ENCODE assay signal across 8 cellular contexts in the genomic region with DNA sequence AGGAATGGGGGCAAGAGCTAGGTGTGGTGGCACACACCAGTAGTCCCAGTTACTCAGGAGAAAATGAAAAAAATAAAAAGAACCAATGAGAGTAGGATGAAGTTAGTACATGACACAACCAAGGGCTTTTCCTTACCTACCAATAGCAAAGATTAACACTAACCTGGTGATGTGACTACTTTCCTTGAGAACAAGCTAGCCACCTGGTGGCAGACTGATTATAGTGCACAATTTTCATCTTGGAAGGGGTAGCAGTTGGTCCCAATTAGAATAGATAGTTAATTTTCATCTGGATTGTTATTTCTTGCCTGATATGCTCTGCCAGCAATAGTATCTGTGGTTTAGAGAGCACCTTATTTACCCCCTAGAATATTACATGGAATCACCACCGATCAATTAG.
DNase-seq lines count a peak whose midpoint lies in the region; ATAC-seq, FAIRE-seq and TF ChIP-seq lines count a peak whose summit lies in the region.
"Had no signal": no experiment of that assay in that cellular context is flagged by ENCODE, and none has a peak within 500 bp of the region (broad histone marks: within the 10 kb centered on the region; RNA-seq: fewer than 3 reads in every experiment).

No MANE protein-coding gene starts in this region.

- intact Hi-C loops in left ventricle myocardium superior (cut with micrococcal nuclease): no loop called here

- H3K4me3 ChIP-seq in SK-N-SH (ENCODE audit: low read depth in 2 of 2, low read length in 1 of 2): no peak overlapping the region
- H3K4me3 ChIP-seq in mesendoderm (ENCODE audit: low read length): no peak overlapping the region
- no peak overlapping the region for H3K4me3 ChIP-seq in Peyer's patch
- H3K4me3 ChIP-seq: esophagus muscularis mucosa had no signal

- FAIRE-seq in GM12891 (lab: Jason Lieb, UNC): no peak

- no peaks in the 10 kb centered on the region for H3K36me3 ChIP-seq in SK-N-SH (replicated peaks in 1 of 2; ENCODE audit: control insufficient read depth in 1 of 2, insufficient read depth in 2 of 2, low read length in 1 of 2)
- H3K36me3 ChIP-seq in mesendoderm (ENCODE audit: control insufficient read depth, insufficient read depth, low read length): no peaks in the 10 kb centered on the region
- no peaks in the 10 kb centered on the region for H3K36me3 ChIP-seq in Peyer's patch
- H3K36me3 ChIP-seq: esophagus muscularis mucosa had no signal

- H3K18ac ChIP-seq in mesendoderm (ENCODE audit: low read length): no peak overlapping the region

- 8% methylated on average over 1 of the region's 1 CpG for WGBS in SK-N-SH (ENCODE audit: low lambda C conversion rate)
- WGBS in mesendoderm (ENCODE audit: extremely low coverage, insufficient coverage, low lambda C conversion rate): no CpG with 5 or more reads among the region's 1 CpG

- no peaks in the 10 kb centered on the region for H4K20me1 ChIP-seq in SK-N-SH (ENCODE audit: insufficient read depth)

- no peak overlapping the region for H2BK5ac ChIP-seq in mesendoderm (ENCODE audit: low read length)

- H3K4me1 ChIP-seq in SK-N-SH (ENCODE audit: control insufficient read depth in 1 of 2, insufficient read depth in 2 of 2, low read depth in 1 of 2, low read length in 1 of 2) (no peaks in the 10 kb centered on the region), mesendoderm (ENCODE audit: control insufficient read depth, low read depth, low read length) (no peaks in the 10 kb centered on the region), Peyer's patch (no peaks in the 10 kb centered on the region)
- H3K4me1 ChIP-seq: esophagus muscularis mucosa had no signal

- H4K5ac ChIP-seq in mesendoderm (ENCODE audit: low read length): no peak overlapping the region

- no peak overlapping the region for H2BK120ac ChIP-seq in mesendoderm (ENCODE audit: low read depth, low read length)

- H3K79me1 ChIP-seq in mesendoderm (ENCODE audit: low read length): no peaks in the 10 kb centered on the region

- H3K56ac ChIP-seq in mesendoderm (ENCODE audit: low read length): no peak overlapping the region

- no peak for TF ChIP-seq POLR2A in GM12891 (IDR thresholded peaks at IDR 0.05; ENCODE audit: low read depth, low read length)
- TF ChIP-seq POLR2A in Peyer's patch (IDR thresholded peaks at IDR 0.05): no peak

- TF ChIP-seq CTCF in SK-N-SH (IDR thresholded peaks at IDR 0.05) (peak; percentile 62), Peyer's patch (IDR thresholded peaks at IDR 0.05) (no peak)

- H3K9me2 ChIP-seq in SK-N-SH: no peaks in the 10 kb centered on the region

- no peak overlapping the region for H3K23ac ChIP-seq in mesendoderm (ENCODE audit: low read length)

- H2AK5ac ChIP-seq in mesendoderm (ENCODE audit: low read length): no peak overlapping the region

- TF ChIP-seq EP300 in SK-N-SH (IDR thresholded peaks at IDR 0.05; ENCODE audit: borderline replicate concordance in 1 of 2, low read depth in 1 of 2, low read length in 1 of 2): no peak

- CTCF ChIA-PET in SK-N-SH (lab: Yijun Ruan, JAX): interaction anchor here (1.3 kb wide), 1 partner anchor 21 kb away, joined by 3 read pairs; no protein-coding TSS in a partner anchor

- DNase-seq in GM12891 (ENCODE audit: insufficient read length, low spot score): peak; percentile 2
- peak; percentile 10 for DNase-seq in SK-N-SH
- peak; percentile 64 for DNase-seq in mesendoderm
- DNase-seq in Peyer's patch: no peak
- DNase-seq in T-helper 2 cell: no peak
- DNase-seq in left ventricle myocardium superior: no peak

- ATAC-seq in HG02981 (IDR thresholded peaks at IDR 0.05; ENCODE audit: unreplicated experiment) (peak; percentile 78), left ventricle myocardium superior (no peak)

- no peak overlapping the region for H3K4me2 ChIP-seq in SK-N-SH
- no peak overlapping the region for H3K4me2 ChIP-seq in mesendoderm (ENCODE audit: low read length)

- H3K27ac ChIP-seq in SK-N-SH (ENCODE audit: low read depth in 2 of 2, low read length in 1 of 2): no peak overlapping the region
- no peak overlapping the region for H3K27ac ChIP-seq in mesendoderm (ENCODE audit: low read depth, low read length)
- no peak overlapping the region for H3K27ac ChIP-seq in Peyer's patch
- H3K27ac ChIP-seq: esophagus muscularis mucosa had no signal

- H3K9me3 ChIP-seq in SK-N-SH (no peaks in the 10 kb centered on the region), Peyer's patch (peaks cover 0 to 4% (median 0%) of the 10 kb centered on the region in 4 donors)
- H3K9me3 ChIP-seq: esophagus muscularis mucosa had no signal

- no peak overlapping the region for H2BK15ac ChIP-seq in mesendoderm (replicated peaks; ENCODE audit: low read depth)

- H3K79me2 ChIP-seq in SK-N-SH (ENCODE audit: insufficient read depth): no peaks in the 10 kb centered on the region
- H3K79me2 ChIP-seq in mesendoderm (ENCODE audit: control insufficient read depth, insufficient read depth, low read length): no peaks in the 10 kb centered on the region

- H2AFZ ChIP-seq in SK-N-SH (ENCODE audit: low read depth): no peak overlapping the region

- H3K4ac ChIP-seq in mesendoderm (ENCODE audit: low read depth, low read length): no peak overlapping the region

- H3K27me3 ChIP-seq in SK-N-SH (ENCODE audit: insufficient read depth): no peaks in the 10 kb centered on the region
- H3K27me3 ChIP-seq in mesendoderm (ENCODE audit: insufficient read depth, low read length, poor library complexity): no peaks in the 10 kb centered on the region
- H3K27me3 ChIP-seq in Peyer's patch: no peaks in the 10 kb centered on the region
- H3K27me3 ChIP-seq: esophagus muscularis mucosa had no signal

- TF ChIP-seq RAD21 in SK-N-SH (IDR thresholded peaks at IDR 0.05; ENCODE audit: low read length): peak; percentile 49

- H3F3A ChIP-seq in SK-N-SH (replicated peaks; ENCODE audit: insufficient read depth): no peaks in the 10 kb centered on the region

- H3K9ac ChIP-seq in SK-N-SH (no peak overlapping the region), mesendoderm (ENCODE audit: low read length) (no peak overlapping the region)

- H4K8ac ChIP-seq in mesendoderm (ENCODE audit: low read depth, low read length): no peak overlapping the region

- POLR2A ChIA-PET in SK-N-SH (lab: Yijun Ruan, JAX): no interaction called here

TF ChIP-seq in GM12891, 5 proteins besides CTCF, POLR2A, EP300 and RAD21:
- TF ChIP-seq SPI1 (IDR thresholded peaks at IDR 0.05; ENCODE audit: low read depth, low read length) (no peak), PAX5 (IDR thresholded peaks at IDR 0.05; ENCODE audit: insufficient read depth, low read length, severe bottlenecking) (no peak), TAF1 (IDR thresholded peaks at IDR 0.05; ENCODE audit: low read depth, low read length) (no peak), POLR2AphosphoS5 (IDR thresholded peaks at IDR 0.05; ENCODE audit: low read depth, low read length) (no peak), POU2F2 (IDR thresholded peaks at IDR 0.05; ENCODE audit: low read depth, low read length) (no peak)

TF ChIP-seq in SK-N-SH, 30 proteins besides CTCF, POLR2A, EP300 and RAD21:
- no peak for TF ChIP-seq NRF1 (IDR thresholded peaks at IDR 0.05; ENCODE audit: low read depth, low read length)
- TF ChIP-seq SMC3 (IDR thresholded peaks at IDR 0.05; ENCODE audit: low read depth, low read length): peak; percentile 31
- no peak for TF ChIP-seq IRF3 (IDR thresholded peaks at IDR 0.05; ENCODE audit: low read depth, low read length)

Comparison
In these comparisons a context has a peak if more than half of its experiments do, and no peak if none do; other contexts are left out.
1. DNase-seq: peak in GM12891 (single experiment), SK-N-SH (single experiment) and mesendoderm (single experiment); none in Peyer's patch (0 of 3), T-helper 2 cell (0 of 5) and left ventricle myocardium superior (single experiment).